Comparison of ENCODE assay signal across 18 cellular contexts in the genomic region with DNA sequence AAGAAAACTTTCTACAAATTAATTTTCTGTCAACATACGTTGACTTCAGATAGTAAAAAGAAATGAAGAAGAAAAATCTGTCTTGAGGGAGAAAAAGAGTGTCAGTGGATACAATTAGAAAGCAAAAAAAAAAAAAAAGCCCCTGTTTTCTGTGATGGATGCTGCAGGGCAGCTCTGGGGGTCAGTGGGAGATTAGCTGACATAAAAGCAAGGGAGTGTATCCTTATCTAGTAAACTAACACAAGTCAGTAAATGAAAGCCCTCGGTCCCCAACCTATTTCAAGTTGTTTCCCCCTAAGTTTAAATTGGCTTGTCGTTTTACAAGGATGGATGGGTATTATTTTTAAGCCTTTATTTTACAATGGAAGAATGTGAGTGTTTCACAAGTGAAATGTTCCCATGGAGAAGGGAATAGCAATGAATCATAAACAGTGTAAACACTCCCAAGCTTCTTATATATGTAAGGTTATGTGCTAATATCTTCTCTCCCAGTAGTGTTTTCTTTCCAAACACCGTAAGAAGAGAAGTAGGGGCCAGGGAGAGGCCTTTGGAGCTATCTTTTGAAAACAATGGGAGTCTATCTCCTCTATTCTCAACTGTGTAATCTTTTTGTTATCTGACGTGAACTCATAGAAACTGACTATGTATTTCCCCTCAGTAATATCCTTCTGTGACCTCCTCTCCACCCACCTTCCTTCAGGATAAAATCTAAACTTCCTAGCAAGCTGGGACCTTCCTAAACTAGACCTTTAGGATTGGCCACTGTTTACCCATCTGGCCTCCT.
DNase-seq lines count a peak whose midpoint lies in the region; ATAC-seq and TF ChIP-seq lines count a peak whose summit lies in the region.
"Had no signal": no experiment of that assay in that cellular context is flagged by ENCODE, and none has a peak within 500 bp of the region (broad histone marks: within the 10 kb centered on the region; RNA-seq: fewer than 3 reads in every experiment).

No MANE protein-coding gene starts in this region.

- H3K36me3 ChIP-seq in ACC112 (ENCODE audit: insufficient read depth, low read length): no peaks in the 10 kb centered on the region
- H3K36me3 ChIP-seq in RWPE2 (ENCODE audit: low read depth): no peaks in the 10 kb centered on the region
- no peaks in the 10 kb centered on the region for H3K36me3 ChIP-seq in fibroblast of lung (ENCODE audit: control insufficient read depth, insufficient read depth, low read length)
- no peaks in the 10 kb centered on the region for H3K36me3 ChIP-seq in neural progenitor cell
- H3K36me3 ChIP-seq: upper lobe of left lung had no signal

- H3K27ac Mint-ChIP-seq in neural progenitor cell: no peak overlapping the region
- H3K27ac Mint-ChIP-seq in activated CD4-positive, alpha-beta T cell treated with anti-CD3 and anti-CD28 coated beads for 36 hours: no peak overlapping the region
- H3K27ac Mint-ChIP-seq in stimulated activated naive CD8-positive, alpha-beta T cell treated with anti-CD3 and anti-CD28 coated beads, Interleukin-15, amount 100 ng/mL, for 72 hours: no peak overlapping the region
- H3K27ac Mint-ChIP-seq: activated B cell treated with CpG ODN at 0.5 μM for 24 hours; CD8-positive, alpha-beta memory T cell had no signal

- H3K9me3 ChIP-seq in RWPE2 (ENCODE audit: severe bottlenecking): no peaks in the 10 kb centered on the region
- no peaks in the 10 kb centered on the region for H3K9me3 ChIP-seq in fibroblast of lung (ENCODE audit: control insufficient read depth, insufficient read depth, low read depth, low read length)
- no peaks in the 10 kb centered on the region for H3K9me3 ChIP-seq in neural progenitor cell (ENCODE audit: low read depth)
- H3K9me3 ChIP-seq: psoas muscle, upper lobe of left lung had no signal

- intact Hi-C loops in activated CD4-positive, alpha-beta T cell treated with anti-CD3 and anti-CD28 coated beads for 36 hours (cut with DNase I, micrococcal nuclease): no loop called here

- H3K4me1 ChIP-seq in ACC112 (ENCODE audit: control insufficient read depth, insufficient read depth, low read length, unreplicated experiment): peaks cover 38% of the 10 kb centered on the region
- H3K4me1 ChIP-seq in RWPE2 (ENCODE audit: insufficient read depth, poor library complexity, severe bottlenecking): peaks cover 12% of the 10 kb centered on the region
- H3K4me1 ChIP-seq in fibroblast of lung (ENCODE audit: control insufficient read depth, extremely low read depth, insufficient read depth, low read length): no peaks in the 10 kb centered on the region
- H3K4me1 ChIP-seq in neural progenitor cell: peaks cover 35% of the 10 kb centered on the region
- H3K4me1 ChIP-seq: psoas muscle, upper lobe of left lung had no signal

- TF ChIP-seq CTCF in RWPE2 (IDR thresholded peaks at IDR 0.05; ENCODE audit: poor library complexity, severe bottlenecking) (no peak), fibroblast of lung (conservative IDR thresholded peaks at IDR 0.05 in 1 of 2, IDR thresholded peaks at IDR 0.05 in 1 of 2; ENCODE audit: low read depth in 1 of 2, low read length in 2 of 2) (no peak), neural progenitor cell (IDR thresholded peaks at IDR 0.05) (no peak)

- H3K27ac ChIP-seq in ACC112 (ENCODE audit: low read depth, low read length) (peak overlapping the region; percentile 80), RWPE2 (ENCODE audit: poor library complexity, severe bottlenecking) (no peak overlapping the region), fibroblast of lung (ENCODE audit: insufficient read depth, low read length) (no peak overlapping the region), neural progenitor cell (no peak overlapping the region)
- H3K27ac ChIP-seq: psoas muscle, upper lobe of left lung had no signal

- CTCF ChIA-PET in activated CD4-positive, alpha-beta T cell treated with anti-CD3 and anti-CD28 coated beads for 36 hours (lab: Charles Lee): no interaction called here

- H3K9ac ChIP-seq in fibroblast of lung (ENCODE audit: insufficient read depth, low read length): no peak overlapping the region
- H3K9ac ChIP-seq in neural progenitor cell: no peak overlapping the region

- POLR2A ChIA-PET in activated CD4-positive, alpha-beta T cell treated with anti-CD3 and anti-CD28 coated beads for 36 hours (lab: Charles Lee): no interaction called here

- H4K20me1 ChIP-seq in fibroblast of lung (ENCODE audit: control insufficient read depth, extremely low read depth, insufficient read depth, low read length): no peaks in the 10 kb centered on the region
- H4K20me1 ChIP-seq in neural progenitor cell (ENCODE audit: low read depth): no peaks in the 10 kb centered on the region

- no peaks in the 10 kb centered on the region for H3K9me3 Mint-ChIP-seq in neural progenitor cell
- H3K9me3 Mint-ChIP-seq in activated CD4-positive, alpha-beta T cell treated with anti-CD3 and anti-CD28 coated beads for 36 hours (ENCODE audit: low read depth): no peaks in the 10 kb centered on the region
- H3K9me3 Mint-ChIP-seq in stimulated activated naive CD8-positive, alpha-beta T cell treated with anti-CD3 and anti-CD28 coated beads, Interleukin-15, amount 100 ng/mL, for 72 hours: no peaks in the 10 kb centered on the region
- H3K9me3 Mint-ChIP-seq: activated B cell treated with CpG ODN at 0.5 μM for 24 hours; CD8-positive, alpha-beta memory T cell; nephron had no signal

- H3K4me1 Mint-ChIP-seq in neural progenitor cell: peaks cover 21% of the 10 kb centered on the region
- H3K4me1 Mint-ChIP-seq in activated CD4-positive, alpha-beta T cell treated with anti-CD3 and anti-CD28 coated beads for 36 hours: no peaks in the 10 kb centered on the region
- H3K4me1 Mint-ChIP-seq in stimulated activated naive CD8-positive, alpha-beta T cell treated with anti-CD3 and anti-CD28 coated beads, Interleukin-15, amount 100 ng/mL, for 72 hours: no peaks in the 10 kb centered on the region
- H3K4me1 Mint-ChIP-seq: activated B cell treated with CpG ODN at 0.5 μM for 24 hours; CD8-positive, alpha-beta memory T cell had no signal

- peaks cover 17% of the 10 kb centered on the region for H3F3A ChIP-seq in neural progenitor cell (ENCODE audit: low read depth)

- peak overlapping the region; percentile 7; the same call in 1 of the 2 replicates for H3K4me3 ChIP-seq in ACC112 (ENCODE audit: low read depth, low read length)
- no peak overlapping the region for H3K4me3 ChIP-seq in RWPE2 (ENCODE audit: severe bottlenecking)
- H3K4me3 ChIP-seq in fibroblast of lung (replicated peaks in 1 of 4; ENCODE audit: control extremely low read depth in 1 of 4, insufficient read depth in 1 of 4, low read depth in 3 of 4, low read length in 4 of 4): no peak overlapping the region
- no peak overlapping the region for H3K4me3 ChIP-seq in neural progenitor cell
- H3K4me3 ChIP-seq: lung, psoas muscle, upper lobe of left lung had no signal

- H3K36me3 Mint-ChIP-seq in neural progenitor cell: no peaks in the 10 kb centered on the region
- H3K36me3 Mint-ChIP-seq in activated CD4-positive, alpha-beta T cell treated with anti-CD3 and anti-CD28 coated beads for 36 hours (ENCODE audit: low read depth): no peaks in the 10 kb centered on the region
- H3K36me3 Mint-ChIP-seq: CD8-positive, alpha-beta memory T cell had no signal

- H3K27me3 ChIP-seq in ACC112 (ENCODE audit: insufficient read depth, low read length) (no peaks in the 10 kb centered on the region), RWPE2 (ENCODE audit: insufficient read depth, poor library complexity, severe bottlenecking) (no peaks in the 10 kb centered on the region), fibroblast of lung (ENCODE audit: control insufficient read depth, insufficient read depth, low read length) (no peaks in the 10 kb centered on the region), neural progenitor cell (no peaks in the 10 kb centered on the region)
- H3K27me3 ChIP-seq: upper lobe of left lung had no signal

- peak; percentile 75 for ATAC-seq in RWPE2 (ENCODE audit: low read depth)
- no peak for ATAC-seq in activated CD4-positive, alpha-beta T cell treated with anti-CD3 and anti-CD28 coated beads for 36 hours
- ATAC-seq in stimulated activated naive CD8-positive, alpha-beta T cell treated with anti-CD3 and anti-CD28 coated beads, Interleukin-15, amount 100 ng/mL, for 72 hours: no peak
- ATAC-seq: psoas muscle had no signal

- H3K79me2 ChIP-seq in ACC112 (ENCODE audit: control insufficient read depth, insufficient read depth, low read length, unreplicated experiment) (no peaks in the 10 kb centered on the region), fibroblast of lung (ENCODE audit: control insufficient read depth, insufficient read depth, low read length) (no peaks in the 10 kb centered on the region), neural progenitor cell (ENCODE audit: low read depth) (no peaks in the 10 kb centered on the region)

- no peak overlapping the region for H3K4me3 Mint-ChIP-seq in neural progenitor cell
- no peak overlapping the region for H3K4me3 Mint-ChIP-seq in activated CD4-positive, alpha-beta T cell treated with anti-CD3 and anti-CD28 coated beads for 36 hours
- H3K4me3 Mint-ChIP-seq in stimulated activated naive CD8-positive, alpha-beta T cell treated with anti-CD3 and anti-CD28 coated beads, Interleukin-15, amount 100 ng/mL, for 72 hours: no peak overlapping the region
- H3K4me3 Mint-ChIP-seq: activated B cell treated with CpG ODN at 0.5 μM for 24 hours; CD8-positive, alpha-beta memory T cell; nephron had no signal

- H3K4me2 ChIP-seq in fibroblast of lung (ENCODE audit: extremely low read depth, insufficient read depth, low read length) (no peak overlapping the region), neural progenitor cell (peak overlapping the region; percentile 64)

- no peak for DNase-seq in RWPE2 (ENCODE audit: low spot score)
- peak; percentile 20 to 86 for DNase-seq in fibroblast of lung (ENCODE audit: low read depth in 2 of 2)
- no peak for DNase-seq in neural progenitor cell (ENCODE audit: low spot score)
- DNase-seq in activated CD4-positive, alpha-beta T cell treated with anti-CD3 and anti-CD28 coated beads for 36 hours: no peak
- DNase-seq in DMS79 (lab: John Stamatoyannopoulos, UW): no peak
- DNase-seq in COLO668 (lab: John Stamatoyannopoulos, UW; ENCODE audit: unreplicated experiment): no peak
- no peak for DNase-seq in stimulated activated naive CD8-positive, alpha-beta T cell treated with anti-CD3 and anti-CD28 coated beads, Interleukin-15, amount 100 ng/mL, for 72 hours
- DNase-seq: activated B cell treated with CpG ODN at 0.5 μM for 24 hours; activated CD8-positive, alpha-beta memory T cell treated with anti-CD3 and anti-CD28 coated beads for 24 hours; CD8-positive, alpha-beta memory T cell; NCI-H1694 treated with DMSO at 0.1 percent for 48 hours; NCI-H446; psoas muscle; stimulated activated naive CD4-positive, alpha-beta T cell; upper lobe of left lung had no signal

- no peaks in the 10 kb centered on the region for H3K27me3 Mint-ChIP-seq in neural progenitor cell (ENCODE audit: insufficient read depth, low read depth)
- peaks cover 9% of the 10 kb centered on the region for H3K27me3 Mint-ChIP-seq in activated CD4-positive, alpha-beta T cell treated with anti-CD3 and anti-CD28 coated beads for 36 hours
- peaks cover 12% of the 10 kb centered on the region for H3K27me3 Mint-ChIP-seq in stimulated activated naive CD8-positive, alpha-beta T cell treated with anti-CD3 and anti-CD28 coated beads, Interleukin-15, amount 100 ng/mL, for 72 hours
- H3K27me3 Mint-ChIP-seq: activated B cell treated with CpG ODN at 0.5 μM for 24 hours; CD8-positive, alpha-beta memory T cell had no signal

- H2AFZ ChIP-seq in ACC112 (ENCODE audit: low read length, unreplicated experiment): peak overlapping the region; percentile 88
- H2AFZ ChIP-seq in fibroblast of lung (ENCODE audit: low read length): no peak overlapping the region
- H2AFZ ChIP-seq in neural progenitor cell (replicated peaks): no peak overlapping the region

Comparison
In these comparisons a context has a peak if more than half of its experiments do, and no peak if none do; other contexts are left out.
1. DNase-seq: peak in fibroblast of lung (2 of 2); none in RWPE2 (single experiment), neural progenitor cell (single experiment), activated CD4-positive, alpha-beta T cell treated with anti-CD3 and anti-CD28 coated beads for 36 hours (single experiment), DMS79 (single experiment), COLO668 (single experiment) and stimulated activated naive CD8-positive, alpha-beta T cell treated with anti-CD3 and anti-CD28 coated beads, Interleukin-15, amount 100 ng/mL, for 72 hours (0 of 2).